22 cellular contexts compared by ENCODE assay signal in the genomic region with DNA sequence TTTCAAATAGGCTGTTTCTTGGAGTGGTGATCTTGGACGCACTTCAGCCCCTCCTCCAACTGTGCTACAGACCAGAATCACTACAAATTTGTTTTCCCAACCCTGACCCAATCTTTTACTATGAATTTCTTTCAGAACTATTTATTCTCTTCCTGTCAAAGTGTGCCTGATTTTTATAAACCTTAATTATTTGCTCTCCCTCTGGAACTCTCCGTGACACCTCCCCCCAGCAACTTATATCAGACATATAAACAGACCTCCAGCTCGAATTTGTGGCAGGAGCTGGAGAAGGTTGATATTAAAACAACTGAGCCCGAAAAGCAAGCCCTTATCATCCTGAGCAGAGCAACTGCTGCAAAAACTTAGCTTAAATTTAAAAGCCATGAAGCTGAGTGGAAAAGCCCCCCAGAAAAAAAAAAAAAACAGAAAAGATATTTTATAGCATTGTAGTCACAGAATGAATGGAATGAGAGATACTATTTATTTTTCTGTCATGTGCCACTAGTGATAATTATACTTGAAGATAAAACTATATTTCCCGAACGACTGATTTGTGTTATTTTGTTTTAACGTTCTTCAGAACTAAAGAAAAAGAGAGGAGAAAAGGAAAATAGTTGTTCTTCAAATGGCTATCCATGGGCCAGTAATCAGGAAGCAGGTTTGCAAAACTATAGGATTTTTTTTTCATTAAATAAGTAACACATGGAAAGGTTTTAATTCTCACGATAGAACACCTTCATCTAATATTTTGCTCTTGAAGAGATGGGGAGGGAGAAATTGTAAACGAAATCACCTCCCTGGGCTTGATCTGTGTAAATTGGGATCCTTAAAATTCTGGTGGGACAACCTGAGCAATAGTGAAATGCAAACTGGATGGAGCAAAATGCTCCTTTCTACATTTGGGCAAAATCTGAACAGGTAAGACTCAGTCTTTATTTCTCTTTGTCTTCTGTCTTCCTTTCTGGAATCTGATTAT.
"Had no signal": no experiment of that assay in that cellular context is flagged by ENCODE, and none has a peak within 500 bp of the region (broad histone marks: within the 10 kb centered on the region; RNA-seq: fewer than 3 reads in every experiment).

No MANE protein-coding gene starts in this region.

- H3K27ac Mint-ChIP-seq: activated B cell treated with CpG ODN at 0.5 μM for 24 hours; activated CD4-positive, alpha-beta memory T cell treated with anti-CD3 and anti-CD28 coated beads for 36 hours; activated CD4-positive, alpha-beta T cell treated with anti-CD3 and anti-CD28 coated beads, Interleukin-2, amount 10 ng/mL, durations not matched to agents 7 days and 5 days; activated naive CD4-positive, alpha-beta T cell treated with anti-CD3 and anti-CD28 coated beads, Interleukin-2, amount 10 ng/mL, durations not matched to agents 7 days and 5 days; activated naive CD8-positive, alpha-beta T cell treated with anti-CD3 and anti-CD28 coated beads for 36 hours; activated T-helper 2 cell treated with anti-CD3 and anti-CD28 coated beads, Interferon-gamma antibody, Interleukin-2, Interleukin-4, amounts not matched to agents 10 μg/mL and 5 μg/mL and 100 μg/mL, durations not matched to agents 14 hours and 24 hours and 36 hours; T-cell had no signal

- H3K9me3 Mint-ChIP-seq: activated B cell treated with CpG ODN at 0.5 μM for 24 hours; activated CD4-positive, alpha-beta memory T cell treated with anti-CD3 and anti-CD28 coated beads for 36 hours; activated CD4-positive, alpha-beta T cell treated with anti-CD3 and anti-CD28 coated beads, Interleukin-2, amount 10 ng/mL, durations not matched to agents 7 days and 5 days; activated naive CD4-positive, alpha-beta T cell treated with anti-CD3 and anti-CD28 coated beads, Interleukin-2, amount 10 ng/mL, durations not matched to agents 7 days and 5 days; activated naive CD8-positive, alpha-beta T cell treated with anti-CD3 and anti-CD28 coated beads for 36 hours; activated T-cell treated with anti-CD3 and anti-CD28 coated beads, Interleukin-2, amount 50 U/mL, for 4 hours; activated T-helper 2 cell treated with anti-CD3 and anti-CD28 coated beads, Interferon-gamma antibody, Interleukin-2, Interleukin-4, amounts not matched to agents 10 μg/mL and 5 μg/mL and 100 μg/mL, durations not matched to agents 14 hours and 24 hours and 36 hours; T-cell had no signal

- H3K27ac ChIP-seq: SK-N-MC had no signal

- H3K4me3 Mint-ChIP-seq: activated B cell treated with CpG ODN at 0.5 μM for 24 hours; activated CD4-positive, alpha-beta memory T cell treated with anti-CD3 and anti-CD28 coated beads for 36 hours; activated CD4-positive, alpha-beta T cell treated with anti-CD3 and anti-CD28 coated beads, Interleukin-2, amount 10 ng/mL, durations not matched to agents 7 days and 5 days; activated naive CD4-positive, alpha-beta T cell treated with anti-CD3 and anti-CD28 coated beads, Interleukin-2, amount 10 ng/mL, durations not matched to agents 7 days and 5 days; activated naive CD8-positive, alpha-beta T cell treated with anti-CD3 and anti-CD28 coated beads for 36 hours; activated T-cell treated with anti-CD3 and anti-CD28 coated beads, Interleukin-2, amount 50 U/mL, for 4 hours; T-cell had no signal

- FAIRE-seq: TTC549 had no signal

- H3K36me3 Mint-ChIP-seq: activated CD4-positive, alpha-beta memory T cell treated with anti-CD3 and anti-CD28 coated beads for 36 hours; activated naive CD4-positive, alpha-beta T cell treated with anti-CD3 and anti-CD28 coated beads, Interleukin-2, amount 10 ng/mL, durations not matched to agents 7 days and 5 days; activated naive CD8-positive, alpha-beta T cell treated with anti-CD3 and anti-CD28 coated beads for 36 hours; T-cell had no signal

- ATAC-seq: activated T-cell treated with anti-CD3 and anti-CD28 coated beads, Interleukin-2, amount 50 U/mL, for 4 hours; T-cell had no signal

- DNase-seq: activated B cell treated with CpG ODN at 0.5 μM for 24 hours; activated CD4-positive, alpha-beta memory T cell treated with anti-CD3 and anti-CD28 coated beads for 36 hours; activated CD4-positive, alpha-beta T cell treated with anti-CD3 and anti-CD28 coated beads for 1 hour; activated CD4-positive, alpha-beta T cell treated with anti-CD3 and anti-CD28 coated beads, Interleukin-2, amount 10 ng/mL, durations not matched to agents 7 days and 5 days; activated CD8-positive, alpha-beta memory T cell treated with anti-CD3 and anti-CD28 coated beads for 24 hours; activated gamma-delta T cell treated with Interleukin-2 at 50 U/mL for 16 hours; activated naive CD4-positive, alpha-beta T cell treated with anti-CD3 and anti-CD28 coated beads, Interleukin-2, amount 10 ng/mL, durations not matched to agents 7 days and 5 days; activated naive CD8-positive, alpha-beta T cell treated with anti-CD3 and anti-CD28 coated beads for 36 hours; activated T-cell treated with anti-CD3 and anti-CD28 coated beads, Interleukin-2, amount 50 U/mL, for 4 hours; cerebellar nuclear complex; Kasumi-1; NCI-H1105 treated with DMSO at 0.1 percent for 48 hours; NCI-H1436 treated with DMSO at 0.1 percent for 48 hours; NCI-H187; NCI-H2081; NCI-H446; T-cell; T-helper 2 cell; T1000 had no signal

- H3K4me1 Mint-ChIP-seq: activated B cell treated with CpG ODN at 0.5 μM for 24 hours; activated CD4-positive, alpha-beta T cell treated with anti-CD3 and anti-CD28 coated beads, Interleukin-2, amount 10 ng/mL, durations not matched to agents 7 days and 5 days; activated naive CD4-positive, alpha-beta T cell treated with anti-CD3 and anti-CD28 coated beads, Interleukin-2, amount 10 ng/mL, durations not matched to agents 7 days and 5 days had no signal

- H3K4me3 ChIP-seq: SK-N-MC had no signal
